Comparison of ENCODE assay signal across 18 cellular contexts in genomic region chr12:234891-235415, GRCh38. TPM values are rescaled to one million over a fixed set of nuclear protein-coding genes. Genes with fewer than 3 reads are reported as not detected.
"Had no signal": no experiment of that assay in that cellular context is flagged by ENCODE, and none has a peak within 500 bp of the region (broad histone marks: within the 10 kb centered on the region; RNA-seq: fewer than 3 reads in every experiment).

No MANE protein-coding gene starts in this region.

- H3K27ac Mint-ChIP-seq: activated CD4-positive, alpha-beta memory T cell treated with anti-CD3 and anti-CD28 coated beads for 36 hours; activated naive CD8-positive, alpha-beta T cell; naive thymus-derived CD4-positive, alpha-beta T cell; progenitor cell of endocrine pancreas; WTC11 had no signal

- FAIRE-seq: astrocyte, keratinocyte had no signal

- DNase-seq: activated CD4-positive, alpha-beta memory T cell treated with anti-CD3 and anti-CD28 coated beads for 36 hours; activated CD4-positive, alpha-beta T cell treated with anti-CD3 and anti-CD28 coated beads for 4 hours; activated gamma-delta T cell treated with Interleukin-2 at 50 U/mL for 16 hours; activated T-cell treated with anti-CD3 and anti-CD28 coated beads for 4 hours; central memory CD4-positive, alpha-beta T cell; hypothalamus; lower lobe of right lung; naive thymus-derived CD4-positive, alpha-beta T cell; retina; stimulated activated CD4-positive, alpha-beta T cell treated with anti-CD3 and anti-CD28 coated beads, Interleukin-2, amount 100 ng/mL, for 48 hours; stimulated activated naive CD4-positive, alpha-beta T cell; T-helper 9 cell had no signal

- H3K4me3 Mint-ChIP-seq: activated CD4-positive, alpha-beta memory T cell treated with anti-CD3 and anti-CD28 coated beads for 36 hours; activated naive CD8-positive, alpha-beta T cell; neural crest cell; WTC11 had no signal

- H3K27me3 Mint-ChIP-seq: activated naive CD8-positive, alpha-beta T cell had no signal

RNA-seq across cellular contexts. Expression of gene SLC6A12, which starts 21.0 kb away (rescaled TPM):
- polyA plus RNA-seq: keratinocyte; naive thymus-derived CD4-positive, alpha-beta T cell had no signal

RNA-seq across cellular contexts. Expression of gene SLC6A13, which starts 27.7 kb away (rescaled TPM):
- polyA plus RNA-seq: naive thymus-derived CD4-positive, alpha-beta T cell had no signal
